Comparison of ENCODE assay signal across 8 cellular contexts in the genomic region with DNA sequence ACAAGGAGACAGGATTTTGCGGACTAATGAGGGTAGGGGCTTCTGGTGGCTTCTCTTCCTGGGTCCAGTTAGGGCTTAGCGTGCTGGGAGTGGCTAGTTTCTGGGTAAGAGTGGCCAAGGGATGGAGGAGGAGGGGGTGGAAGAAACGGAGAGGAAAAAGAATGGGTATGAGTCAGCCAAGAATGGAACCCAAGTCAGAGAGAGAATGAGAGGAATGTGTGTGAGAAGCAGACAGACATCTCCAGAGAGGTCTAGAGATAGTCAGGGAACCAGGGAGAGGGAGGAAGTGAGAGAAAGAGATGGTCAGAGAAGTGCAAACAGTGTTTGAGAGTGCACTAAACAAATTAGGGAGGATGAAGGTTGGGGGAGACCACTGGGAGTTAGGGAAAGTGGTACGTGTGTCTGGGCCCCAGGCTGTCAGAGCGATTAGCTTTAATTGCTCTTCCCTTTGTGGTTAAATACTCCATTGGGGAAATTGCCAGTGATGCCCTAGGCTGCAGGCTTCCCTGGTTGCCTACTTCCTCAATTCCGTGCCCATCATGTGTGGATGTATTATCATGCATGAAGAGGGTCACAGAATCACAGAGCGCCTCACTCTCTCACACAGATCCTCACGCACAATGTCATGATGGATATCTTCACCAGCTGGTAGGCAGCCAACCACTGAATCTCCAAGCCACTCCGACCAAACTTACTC. TPM values are rescaled to one million over a fixed set of nuclear protein-coding genes. Genes with fewer than 3 reads are reported as not detected.
DNase-seq lines count a peak whose midpoint lies in the region; ATAC-seq lines count a peak whose summit lies in the region.

No MANE protein-coding gene starts in this region.

- peak overlapping the region; percentile 85 to 92 for H3K27ac Mint-ChIP-seq in activated naive CD4-positive, alpha-beta T cell treated with anti-CD3 and anti-CD28 coated beads, Interleukin-2, amount 50 U/mL, for 72 hours
- H3K27ac Mint-ChIP-seq in stimulated activated effector memory CD8-positive, alpha-beta T cell treated with anti-CD3 and anti-CD28 coated beads, Interleukin-12 subunit alpha, Interleukin-12 subunit beta, amount 100 ng/mL, for 72 hours = peak overlapping the region; percentile 89

- peak overlapping the region; percentile 74 for H3K4me3 Mint-ChIP-seq in stimulated activated effector memory CD8-positive, alpha-beta T cell treated with anti-CD3 and anti-CD28 coated beads, Interleukin-12 subunit alpha, Interleukin-12 subunit beta, amount 100 ng/mL, for 72 hours

- H3K4me1 Mint-ChIP-seq in stimulated activated effector memory CD8-positive, alpha-beta T cell treated with anti-CD3 and anti-CD28 coated beads, Interleukin-12 subunit alpha, Interleukin-12 subunit beta, amount 100 ng/mL, for 72 hours = peaks cover 60% of the 10 kb centered on the region

- DNase-seq in D341Med (ENCODE audit: low spot score) (peak; percentile 37), Kasumi-1 (lab: John Stamatoyannopoulos, UW) (peak; percentile 22 to 51), iPS DF 19.7 (ENCODE audit: low read depth, low spot score) (peak; percentile 57), NCI-H2227 treated with DMSO at 0.1 percent for 48 hours (lab: John Stamatoyannopoulos, UW) (no peak), DMS79 (lab: John Stamatoyannopoulos, UW) (no peak)
- DNase-seq in activated naive CD4-positive, alpha-beta T cell treated with anti-CD3 and anti-CD28 coated beads, Interleukin-2, amount 50 U/mL, for 72 hours (ENCODE audit: low spot score in 2 of 2) = no peak
- no peak for DNase-seq in stimulated activated effector memory CD8-positive, alpha-beta T cell treated with anti-CD3 and anti-CD28 coated beads, Interleukin-12 subunit alpha, Interleukin-12 subunit beta, amount 100 ng/mL, for 72 hours (ENCODE audit: low spot score in 2 of 2)

- peak in 1 of 2 donors; percentile 18 for ATAC-seq in activated naive CD4-positive, alpha-beta T cell treated with anti-CD3 and anti-CD28 coated beads, Interleukin-2, amount 50 U/mL, for 72 hours
- ATAC-seq in stimulated activated effector memory CD8-positive, alpha-beta T cell treated with anti-CD3 and anti-CD28 coated beads, Interleukin-12 subunit alpha, Interleukin-12 subunit beta, amount 100 ng/mL, for 72 hours = no peak
- no peak for ATAC-seq in GM18873 (IDR thresholded peaks at IDR 0.05; ENCODE audit: low FRiP score, unreplicated experiment)

- H3K36me3 Mint-ChIP-seq in activated naive CD4-positive, alpha-beta T cell treated with anti-CD3 and anti-CD28 coated beads, Interleukin-2, amount 50 U/mL, for 72 hours = no peaks in the 10 kb centered on the region
- H3K36me3 Mint-ChIP-seq in stimulated activated effector memory CD8-positive, alpha-beta T cell treated with anti-CD3 and anti-CD28 coated beads, Interleukin-12 subunit alpha, Interleukin-12 subunit beta, amount 100 ng/mL, for 72 hours = peaks cover 47% of the 10 kb centered on the region

- no peaks in the 10 kb centered on the region for H3K9me3 Mint-ChIP-seq in activated naive CD4-positive, alpha-beta T cell treated with anti-CD3 and anti-CD28 coated beads, Interleukin-2, amount 50 U/mL, for 72 hours
- no peaks in the 10 kb centered on the region for H3K9me3 Mint-ChIP-seq in stimulated activated effector memory CD8-positive, alpha-beta T cell treated with anti-CD3 and anti-CD28 coated beads, Interleukin-12 subunit alpha, Interleukin-12 subunit beta, amount 100 ng/mL, for 72 hours

RNA-seq across cellular contexts. Expression of gene PEA15, which starts 1.4 kb away (rescaled TPM):
- 10 to 100 TPM; 37.2 to 53.7 TPM for total RNA-seq in activated naive CD4-positive, alpha-beta T cell treated with anti-CD3 and anti-CD28 coated beads, Interleukin-2, amount 50 U/mL, for 72 hours

RNA-seq across cellular contexts. Expression of gene CASQ1, which starts 16.2 kb away (rescaled TPM):
- not detected for total RNA-seq in activated naive CD4-positive, alpha-beta T cell treated with anti-CD3 and anti-CD28 coated beads, Interleukin-2, amount 50 U/mL, for 72 hours

RNA-seq across cellular contexts. Expression of gene ATP1A4, which starts 55.2 kb away (rescaled TPM):
- not detected for total RNA-seq in activated naive CD4-positive, alpha-beta T cell treated with anti-CD3 and anti-CD28 coated beads, Interleukin-2, amount 50 U/mL, for 72 hours

RNA-seq across cellular contexts. Expression of gene DCAF8, which starts 55.8 kb away (rescaled TPM):
- total RNA-seq in activated naive CD4-positive, alpha-beta T cell treated with anti-CD3 and anti-CD28 coated beads, Interleukin-2, amount 50 U/mL, for 72 hours = 100 to 1,000 TPM; 124 to 170 TPM

Comparison
In these comparisons a context has a peak if more than half of its experiments do, and no peak if none do; other contexts are left out.
1. DNase-seq: peak in D341Med (single experiment), Kasumi-1 (2 of 2) and iPS DF 19.7 (single experiment); none in activated naive CD4-positive, alpha-beta T cell treated with anti-CD3 and anti-CD28 coated beads, Interleukin-2, amount 50 U/mL, for 72 hours (0 of 2), stimulated activated effector memory CD8-positive, alpha-beta T cell treated with anti-CD3 and anti-CD28 coated beads, Interleukin-12 subunit alpha, Interleukin-12 subunit beta, amount 100 ng/mL, for 72 hours (0 of 2), NCI-H2227 treated with DMSO at 0.1 percent for 48 hours (single experiment) and DMS79 (single experiment).